In the genomic region with DNA sequence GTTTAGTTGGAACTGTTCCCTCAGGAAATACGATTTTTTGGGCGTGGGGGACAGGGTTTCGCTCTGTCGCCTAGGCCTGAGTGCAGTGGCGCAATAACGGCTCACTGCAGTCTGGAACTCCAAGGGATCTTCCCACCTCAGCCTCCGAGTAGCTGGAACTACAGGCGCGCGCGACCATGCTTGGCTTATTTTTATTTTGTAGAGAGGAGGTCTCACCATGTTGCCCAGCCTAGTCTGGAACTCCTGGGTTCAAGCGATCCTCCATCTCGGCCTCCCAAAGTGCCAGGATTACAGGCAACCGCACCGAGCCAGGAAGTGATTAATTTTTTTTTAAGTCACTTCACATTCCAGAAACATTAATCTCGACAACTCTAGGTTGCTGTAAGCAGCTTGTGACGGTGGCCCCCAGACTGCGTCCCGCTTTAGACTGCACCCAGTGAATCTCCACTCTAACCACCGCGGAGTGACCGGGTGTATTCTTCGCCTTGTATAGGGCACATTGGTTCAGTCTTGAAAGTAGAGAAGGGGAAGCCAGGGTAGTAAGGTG, we compare ENCODE assay signal across 8 cellular contexts. TPM values are rescaled to one million over a fixed set of nuclear protein-coding genes. Genes with fewer than 3 reads are reported as not detected.
DNase-seq lines count a peak whose midpoint lies in the region; ATAC-seq and TF ChIP-seq lines count a peak whose summit lies in the region.

No MANE protein-coding gene starts in this region.

- POLR2A ChIA-PET in AG04450 (lab: Yijun Ruan, JAX), result interaction anchor here (1.3 to 2.4 kb wide), 2 partner anchors 120 to 292 kb away, joined by 5 to 6 read pairs; a partner anchor contains a TSS

- ATAC-seq in GM21360 (IDR thresholded peaks at IDR 0.05; ENCODE audit: unreplicated experiment), result no peak

- peaks cover 0 to 4% of the 10 kb centered on the region in 2 donors for H3K4me1 ChIP-seq in right atrium auricular region

- CTCF ChIA-PET in AG04450 (lab: Charles Lee), result interaction anchor here (0.7 to 3.2 kb wide), 14 partner anchors 8 to 348 kb away, joined by 3 to 21 read pairs (median 4); a partner anchor contains a TSS

- DNase-seq in AG04450 (ENCODE audit: low read depth, low spot score) (no peak), HK-2 (ENCODE audit: unreplicated experiment) (peak; percentile 52), right atrium auricular region (ENCODE audit: low spot score) (no peak), skeletal muscle cell (ENCODE audit: low read depth) (no peak), retina (no peak), hippocampal formation (lab: John Stamatoyannopoulos, UW) (no peak)

- TF ChIP-seq CTCF in AG04450 (IDR thresholded peaks at IDR 0.05; ENCODE audit: low read depth, low read length) (no peak), right atrium auricular region (IDR thresholded peaks at IDR 0.05) (no peak)

- H3K4me3 ChIP-seq in AG04450 (ENCODE audit: low read depth, low read length) (peak overlapping the region; percentile 87), right atrium auricular region (peak overlapping the region; percentile 62 to 76), skeletal muscle cell (ENCODE audit: low read depth, low read length) (peak overlapping the region; percentile 88)

- peak overlapping the region; percentile 94 for H3K4me3 Mint-ChIP-seq in activated naive CD8-positive, alpha-beta T cell

- peaks cover 19% of the 10 kb centered on the region for H3K9me3 Mint-ChIP-seq in activated naive CD8-positive, alpha-beta T cell (ENCODE audit: low read depth)

- peak overlapping the region; percentile 94 for H3K27ac ChIP-seq in AG04450 (ENCODE audit: low read depth, low read length)
- peak overlapping the region; percentile 88 to 93 for H3K27ac ChIP-seq in right atrium auricular region

- H3K9me3 ChIP-seq in AG04450 (ENCODE audit: control insufficient read depth, insufficient read depth, low read length) (peaks cover 4% of the 10 kb centered on the region), right atrium auricular region (peaks cover 6 to 12% of the 10 kb centered on the region in 2 donors)

- H3K36me3 ChIP-seq in right atrium auricular region, result no peaks in the 10 kb centered on the region

- peaks cover 4% of the 10 kb centered on the region for H3K36me3 Mint-ChIP-seq in activated naive CD8-positive, alpha-beta T cell

- no peaks in the 10 kb centered on the region for H3K27me3 Mint-ChIP-seq in activated naive CD8-positive, alpha-beta T cell

- H3K27ac Mint-ChIP-seq in activated naive CD8-positive, alpha-beta T cell, result peak overlapping the region; percentile 94

- peaks cover 22% of the 10 kb centered on the region for H3K4me1 Mint-ChIP-seq in activated naive CD8-positive, alpha-beta T cell (ENCODE audit: low read depth)

- H3K27me3 ChIP-seq in AG04450 (ENCODE audit: control insufficient read depth, insufficient read depth, low read length), result no peaks in the 10 kb centered on the region
- H3K27me3 ChIP-seq in right atrium auricular region, result no peaks in the 10 kb centered on the region

RNA-seq across cellular contexts. Expression of a gene that starts 0.8 kb away (rescaled TPM):
- polyA plus RNA-seq in AG04450 (2011; rRNA removed), result 8.9 and 12.9 TPM in 2 replicates
- 4.6 and 11.8 TPM in 2 replicates for polyA minus RNA-seq in AG04450 (2011; rRNA and poly(A)+ RNA removed)
- 10 to 100 TPM in 1 of 2 donors, 1 to 10 TPM in 1; 6.1 to 10.4 TPM for total RNA-seq in right atrium auricular region
